8 cellular contexts compared by ENCODE assay signal in genomic region chr2:219598308-219599078, GRCh38. TPM values are rescaled to one million over a fixed set of nuclear protein-coding genes. Genes with fewer than 3 reads are reported as not detected.
DNase-seq lines count a peak whose midpoint lies in the region; ATAC-seq and TF ChIP-seq lines count a peak whose summit lies in the region.

No MANE protein-coding gene starts in this region.

- H3K4me3 ChIP-seq in HUES48 (ENCODE audit: low read depth, low read length) (peak overlapping the region; percentile 93), breast epithelium (peak overlapping the region; percentile 56 to 75 (median 64)), muscle layer of colon (ENCODE audit: low read depth in 1 of 2, low read length in 2 of 2) (peak overlapping the region; percentile 59 to 82)

- TF ChIP-seq CTCF in C4-2B (conservative IDR thresholded peaks at IDR 0.05): no peak
- TF ChIP-seq CTCF in breast epithelium (IDR thresholded peaks at IDR 0.05): no peak

- peak overlapping the region; percentile 41 for H3K9ac ChIP-seq in HUES48 (ENCODE audit: low read depth, low read length)
- H3K9ac ChIP-seq in muscle layer of colon (ENCODE audit: low read length): peak overlapping the region; percentile 12

- H3K36me3 ChIP-seq in HUES48 (ENCODE audit: control insufficient read depth, insufficient read depth, low read length) (peaks cover 20% of the 10 kb centered on the region), breast epithelium (no peaks in the 10 kb centered on the region), muscle layer of colon (ENCODE audit: insufficient read depth, low read length) (peaks cover 17% of the 10 kb centered on the region)

- no peaks in the 10 kb centered on the region for H3K27me3 ChIP-seq in HUES48 (ENCODE audit: control insufficient read depth, insufficient read depth, low read length)
- no peaks in the 10 kb centered on the region for H3K27me3 ChIP-seq in breast epithelium
- no peaks in the 10 kb centered on the region for H3K27me3 ChIP-seq in muscle layer of colon (ENCODE audit: control insufficient read depth in 1 of 2, insufficient read depth in 2 of 2, low read length in 2 of 2)

- H3K27ac ChIP-seq in C4-2B: peak overlapping the region; percentile 88
- H3K27ac ChIP-seq in HUES48 (ENCODE audit: low read depth, low read length): peak overlapping the region; percentile 74
- H3K27ac ChIP-seq in breast epithelium: peak overlapping the region; percentile 80 to 89
- H3K27ac ChIP-seq in muscle layer of colon (ENCODE audit: low read depth, low read length): peak overlapping the region; percentile 86

- H3K9me3 ChIP-seq in HUES48 (ENCODE audit: control insufficient read depth, insufficient read depth, low read length) (no peaks in the 10 kb centered on the region), breast epithelium (no peaks in the 10 kb centered on the region), muscle layer of colon (ENCODE audit: low read length) (no peaks in the 10 kb centered on the region)

- no peak for TF ChIP-seq POLR2A in breast epithelium (IDR thresholded peaks at IDR 0.05)

- ATAC-seq in GM19395 (IDR thresholded peaks at IDR 0.05; ENCODE audit: unreplicated experiment): no peak
- no peak for ATAC-seq in HG03378 (IDR thresholded peaks at IDR 0.05; ENCODE audit: unreplicated experiment)

- DNase-seq in breast epithelium (ENCODE audit: low spot score in 2 of 2) (no peak), NCI-H1930 (lab: John Stamatoyannopoulos, UW) (no peak), GF-D8 (lab: John Stamatoyannopoulos, UW) (no peak)

- H3K4me1 ChIP-seq in HUES48 (ENCODE audit: control insufficient read depth, insufficient read depth, low read length) (peaks cover 31% of the 10 kb centered on the region), breast epithelium (no peaks in the 10 kb centered on the region), muscle layer of colon (ENCODE audit: insufficient read depth, low read length) (peaks cover 12% of the 10 kb centered on the region)

- intact Hi-C loops in breast epithelium (cut with DNase I; ENCODE audit: low total_unique reads): loop anchor here (5.0 kb wide), 2 partner anchors 56 to 1241 kb away; partner anchors contain the start of genes CATIP, CHPF and TMEM198

RNA-seq across cellular contexts. Expression of gene STK11IP, which starts 0.8 kb away (rescaled TPM):
- total RNA-seq in breast epithelium: 10 to 100 TPM; 11.2 to 16.7 (median 15.7) TPM

RNA-seq across cellular contexts. Expression of gene INHA, which starts 26.4 kb away (rescaled TPM):
- total RNA-seq in breast epithelium: under 1 TPM in 2 of 3 donors, not detected in 1; 0.64 to 0.73 TPM

RNA-seq across cellular contexts. Expression of gene OBSL1, which starts 27.2 kb away (rescaled TPM):
- 10 to 100 TPM; 69.2 to 91.9 (median 73.1) TPM for total RNA-seq in breast epithelium

RNA-seq across cellular contexts. Expression of gene SLC4A3, which starts 28.9 kb away (rescaled TPM):
- total RNA-seq in breast epithelium: 1 to 10 TPM; 2.1 to 4.7 (median 4.6) TPM

RNA-seq across cellular contexts. Expression of gene TMEM198, which starts 54.7 kb away (rescaled TPM):
- 1 to 10 TPM; 1.6 to 1.9 (median 1.8) TPM for total RNA-seq in breast epithelium
